In genomic region chr1:23790696-23791433, GRCh38 we compare ENCODE assay signal across 1 cellular context.
A peak's percentile ranks its signal among the peaks of the same experiment; 100 is the strongest.
TF ChIP-seq lines count a peak whose summit lies in the region.

TSS of gene LYPLA2 (plus strand) at chr1:23791145. CDS start at chr1:23792683, 1,538 bp downstream.

TF ChIP-seq in K562, 482 proteins besides CTCF, POLR2A, EP300 and RAD21 (continued from another document and continues in another):
- TF ChIP-seq, protein P1, sequence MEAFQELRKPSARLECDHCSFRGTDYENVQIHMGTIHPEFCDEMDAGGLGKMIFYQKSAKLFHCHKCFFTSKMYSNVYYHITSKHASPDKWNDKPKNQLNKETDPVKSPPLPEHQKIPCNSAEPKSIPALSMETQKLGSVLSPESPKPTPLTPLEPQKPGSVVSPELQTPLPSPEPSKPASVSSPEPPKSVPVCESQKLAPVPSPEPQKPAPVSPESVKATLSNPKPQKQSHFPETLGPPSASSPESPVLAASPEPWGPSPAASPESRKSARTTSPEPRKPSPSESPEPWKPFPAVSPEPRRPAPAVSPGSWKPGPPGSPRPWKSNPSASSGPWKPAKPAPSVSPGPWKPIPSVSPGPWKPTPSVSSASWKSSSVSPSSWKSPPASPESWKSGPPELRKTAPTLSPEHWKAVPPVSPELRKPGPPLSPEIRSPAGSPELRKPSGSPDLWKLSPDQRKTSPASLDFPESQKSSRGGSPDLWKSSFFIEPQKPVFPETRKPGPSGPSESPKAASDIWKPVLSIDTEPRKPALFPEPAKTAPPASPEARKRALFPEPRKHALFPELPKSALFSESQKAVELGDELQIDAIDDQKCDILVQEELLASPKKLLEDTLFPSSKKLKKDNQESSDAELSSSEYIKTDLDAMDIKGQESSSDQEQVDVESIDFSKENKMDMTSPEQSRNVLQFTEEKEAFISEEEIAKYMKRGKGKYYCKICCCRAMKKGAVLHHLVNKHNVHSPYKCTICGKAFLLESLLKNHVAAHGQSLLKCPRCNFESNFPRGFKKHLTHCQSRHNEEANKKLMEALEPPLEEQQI (IDR thresholded peaks at IDR 0.05): no peak
- no peak for TF ChIP-seq ZBTB9 (CRISPR knock-in tag; IDR thresholded peaks at IDR 0.05)
- TF ChIP-seq MED1 (CRISPR knock-in tag; IDR thresholded peaks at IDR 0.05; ENCODE audit: borderline replicate concordance): no peak
- peak; percentile 35; the same call in 1 of the 2 replicates for TF ChIP-seq JUND (IDR thresholded peaks at IDR 0.05; ENCODE audit: borderline replicate concordance, low read depth, low read length)
- TF ChIP-seq JUND (tag; IDR thresholded peaks at IDR 0.05; ENCODE audit: borderline replicate concordance, low read depth, low read length): no peak; the same call in 2 of the 3 replicates
- TF ChIP-seq, protein P2, sequence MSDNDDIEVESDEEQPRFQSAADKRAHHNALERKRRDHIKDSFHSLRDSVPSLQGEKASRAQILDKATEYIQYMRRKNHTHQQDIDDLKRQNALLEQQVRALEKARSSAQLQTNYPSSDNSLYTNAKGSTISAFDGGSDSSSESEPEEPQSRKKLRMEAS (CRISPR knock-in tag; IDR thresholded peaks at IDR 0.05): peak; percentile 66
- 0 out of 2 replicates have a peak, but pooled peaks have one; percentile 43 for TF ChIP-seq BCOR (IDR thresholded peaks at IDR 0.05)
- no peak for TF ChIP-seq MEF2D (tag; conservative IDR thresholded peaks at IDR 0.05; ENCODE audit: low read depth)
- no peak for TF ChIP-seq KLF13 (tag; IDR thresholded peaks at IDR 0.05; ENCODE audit: borderline replicate concordance, low read depth)
- no peak for TF ChIP-seq ZNF23 (CRISPR knock-in tag; IDR thresholded peaks at IDR 0.05)
- TF ChIP-seq SAP30 (IDR thresholded peaks at IDR 0.05; ENCODE audit: borderline replicate concordance, insufficient read depth, low read depth, low read length, poor library complexity, severe bottlenecking): peak; percentile 98
- TF ChIP-seq CBX1 (IDR thresholded peaks at IDR 0.05; ENCODE audit: low read depth): no peak; the same call in 1 of the 2 replicates
- no peak for TF ChIP-seq ZNF165 (CRISPR knock-in tag; IDR thresholded peaks at IDR 0.05; ENCODE audit: borderline replicate concordance)
- TF ChIP-seq ZKSCAN3 (CRISPR knock-in tag; IDR thresholded peaks at IDR 0.05): no peak
- TF ChIP-seq RBM15 (IDR thresholded peaks at IDR 0.05; ENCODE audit: insufficient read depth, low read length): no peak
- TF ChIP-seq CEBPB (tag; IDR thresholded peaks at IDR 0.05): no peak
- peak; percentile 82 to 85 for TF ChIP-seq NRF1 (conservative IDR thresholded peaks at IDR 0.05 in 1 of 2, IDR thresholded peaks at IDR 0.05 in 1 of 2)
- TF ChIP-seq HNRNPLL (IDR thresholded peaks at IDR 0.05; ENCODE audit: low read depth, low read length, poor library complexity, severe bottlenecking): no peak
- peak; percentile 86 for TF ChIP-seq RBM22 (IDR thresholded peaks at IDR 0.05; ENCODE audit: low read depth, low read length, poor library complexity, severe bottlenecking)
- no peak for TF ChIP-seq ZNF583 (CRISPR knock-in tag; IDR thresholded peaks at IDR 0.05)
- TF ChIP-seq SMAD2 (IDR thresholded peaks at IDR 0.05; ENCODE audit: low read depth, low read length): no peak
- TF ChIP-seq ZNF57 (CRISPR knock-in tag; IDR thresholded peaks at IDR 0.05): no peak
- TF ChIP-seq, protein P3, sequence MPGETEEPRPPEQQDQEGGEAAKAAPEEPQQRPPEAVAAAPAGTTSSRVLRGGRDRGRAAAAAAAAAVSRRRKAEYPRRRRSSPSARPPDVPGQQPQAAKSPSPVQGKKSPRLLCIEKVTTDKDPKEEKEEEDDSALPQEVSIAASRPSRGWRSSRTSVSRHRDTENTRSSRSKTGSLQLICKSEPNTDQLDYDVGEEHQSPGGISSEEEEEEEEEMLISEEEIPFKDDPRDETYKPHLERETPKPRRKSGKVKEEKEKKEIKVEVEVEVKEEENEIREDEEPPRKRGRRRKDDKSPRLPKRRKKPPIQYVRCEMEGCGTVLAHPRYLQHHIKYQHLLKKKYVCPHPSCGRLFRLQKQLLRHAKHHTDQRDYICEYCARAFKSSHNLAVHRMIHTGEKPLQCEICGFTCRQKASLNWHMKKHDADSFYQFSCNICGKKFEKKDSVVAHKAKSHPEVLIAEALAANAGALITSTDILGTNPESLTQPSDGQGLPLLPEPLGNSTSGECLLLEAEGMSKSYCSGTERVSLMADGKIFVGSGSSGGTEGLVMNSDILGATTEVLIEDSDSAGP (CRISPR knock-in tag; IDR thresholded peaks at IDR 0.05): no peak
- TF ChIP-seq YY1 (IDR thresholded peaks at IDR 0.05; ENCODE audit: borderline replicate concordance in 1 of 3, control insufficient read depth in 1 of 3, extremely low read depth in 1 of 3, insufficient read depth in 3 of 3, insufficient read length in 1 of 3, insufficient replicate concordance in 2 of 3, low read depth in 1 of 3, low read length in 2 of 3): peak; percentile 80 to 99 (median 98)
- no peak for TF ChIP-seq MIER1 (IDR thresholded peaks at IDR 0.05; ENCODE audit: low read depth)
- TF ChIP-seq NFYB (IDR thresholded peaks at IDR 0.05; ENCODE audit: extremely low read depth, insufficient read length): no peak
- no peak for TF ChIP-seq POU5F1 (IDR thresholded peaks at IDR 0.05; ENCODE audit: borderline replicate concordance, low read depth, low read length, partially characterized antibody)
- TF ChIP-seq RBBP5 (IDR thresholded peaks at IDR 0.05; ENCODE audit: borderline replicate concordance, insufficient read depth, low read length, poor library complexity, severe bottlenecking): peak; percentile 75
- TF ChIP-seq FOXO4 (CRISPR knock-in tag; IDR thresholded peaks at IDR 0.05): no peak; the same call in 1 of the 2 replicates
- peak; percentile 23; the same call in 1 of the 2 replicates for TF ChIP-seq TGIF2 (CRISPR knock-in tag; IDR thresholded peaks at IDR 0.05)
- no peak for TF ChIP-seq ARNT (IDR thresholded peaks at IDR 0.05)
- TF ChIP-seq ILF3 (IDR thresholded peaks at IDR 0.05; ENCODE audit: borderline replicate concordance): peak; percentile 24; the same call in 1 of the 2 replicates
- TF ChIP-seq NEUROD1 (IDR thresholded peaks at IDR 0.05; ENCODE audit: borderline replicate concordance, low read depth, low read length, partially characterized antibody): peak; percentile 26
- TF ChIP-seq PPARD (CRISPR knock-in tag; IDR thresholded peaks at IDR 0.05): no peak
- TF ChIP-seq BCL6 (CRISPR knock-in tag; IDR thresholded peaks at IDR 0.05): no peak
- TF ChIP-seq, protein P4, sequence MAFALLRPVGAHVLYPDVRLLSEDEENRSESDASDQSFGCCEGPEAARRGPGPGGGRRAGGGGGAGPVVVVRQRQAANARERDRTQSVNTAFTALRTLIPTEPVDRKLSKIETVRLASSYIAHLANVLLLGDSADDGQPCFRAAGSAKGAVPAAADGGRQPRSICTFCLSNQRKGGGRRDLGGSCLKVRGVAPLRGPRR (CRISPR knock-in tag; IDR thresholded peaks at IDR 0.05): no peak
- peak; percentile 95 for TF ChIP-seq EGR1 (conservative IDR thresholded peaks at IDR 0.05)
- no peak for TF ChIP-seq FOXJ3 (CRISPR knock-in tag; IDR thresholded peaks at IDR 0.05)
- peak; percentile 31; the same call in 1 of the 2 replicates for TF ChIP-seq TEAD4 (IDR thresholded peaks at IDR 0.05; ENCODE audit: low read length)
- TF ChIP-seq TEAD4 (CRISPR knock-in tag; IDR thresholded peaks at IDR 0.05; ENCODE audit: borderline replicate concordance): no peak
- no peak for TF ChIP-seq SLC30A9 (CRISPR knock-in tag; IDR thresholded peaks at IDR 0.05)
- 0 out of 2 replicates have a peak, but pooled peaks have one; percentile 19 for TF ChIP-seq KAT7 (CRISPR knock-in tag; IDR thresholded peaks at IDR 0.05; ENCODE audit: borderline replicate concordance)
- no peak; the same call in 1 of the 2 replicates for TF ChIP-seq ARID1B (IDR thresholded peaks at IDR 0.05)
- TF ChIP-seq FOXA3 (CRISPR knock-in tag; conservative IDR thresholded peaks at IDR 0.05 in 1 of 2, IDR thresholded peaks at IDR 0.05 in 1 of 2): no peak
- peak; percentile 36; the same call in 1 of the 2 replicates for TF ChIP-seq CREB3L1 (IDR thresholded peaks at IDR 0.05; ENCODE audit: borderline replicate concordance, low read depth)
- peak; percentile 99 for TF ChIP-seq GABPA (tag; conservative IDR thresholded peaks at IDR 0.05; ENCODE audit: low read depth)
- no peak for TF ChIP-seq PHB (CRISPR knock-in tag; IDR thresholded peaks at IDR 0.05)
- no peak for TF ChIP-seq SNRNP70 (optimal IDR thresholded peaks at IDR 0.05; ENCODE audit: low read depth, low read length)
- TF ChIP-seq PHF20 (IDR thresholded peaks at IDR 0.05; ENCODE audit: partially characterized antibody): peak; percentile 93
- 0 out of 2 replicates have a peak, but pooled peaks have one; percentile 66 for TF ChIP-seq ZKSCAN1 (IDR thresholded peaks at IDR 0.05; ENCODE audit: low read depth, low read length)
- peak; percentile 73 for TF ChIP-seq NFIC (IDR thresholded peaks at IDR 0.05)
- no peak for TF ChIP-seq TFE3 (CRISPR knock-in tag; IDR thresholded peaks at IDR 0.05)
- no peak for TF ChIP-seq GABPB2 (CRISPR knock-in tag; conservative IDR thresholded peaks at IDR 0.05)
- TF ChIP-seq KLF6 (CRISPR knock-in tag; IDR thresholded peaks at IDR 0.05; ENCODE audit: borderline replicate concordance): peak; percentile 39; the same call in 1 of the 2 replicates
- no peak for TF ChIP-seq KLF16 (IDR thresholded peaks at IDR 0.05)
- peak in 1 of 2 experiments; percentile 92; a peak in 1 of 4 replicates for TF ChIP-seq KDM4B (IDR thresholded peaks at IDR 0.05; ENCODE audit: borderline replicate concordance in 2 of 2, low read depth in 1 of 2)
- TF ChIP-seq SRF (CRISPR knock-in tag; IDR thresholded peaks at IDR 0.05): no peak
- TF ChIP-seq MAFF (IDR thresholded peaks at IDR 0.05; ENCODE audit: low read length): no peak
- TF ChIP-seq MCM2 (IDR thresholded peaks at IDR 0.05; ENCODE audit: low read depth): no peak
- TF ChIP-seq CBX2 (IDR thresholded peaks at IDR 0.05; ENCODE audit: insufficient read depth, low read length, poor library complexity, severe bottlenecking): no peak
- TF ChIP-seq XRCC4 (IDR thresholded peaks at IDR 0.05; ENCODE audit: extremely low read depth, insufficient read depth, insufficient read length): no peak
- TF ChIP-seq, protein P5, sequence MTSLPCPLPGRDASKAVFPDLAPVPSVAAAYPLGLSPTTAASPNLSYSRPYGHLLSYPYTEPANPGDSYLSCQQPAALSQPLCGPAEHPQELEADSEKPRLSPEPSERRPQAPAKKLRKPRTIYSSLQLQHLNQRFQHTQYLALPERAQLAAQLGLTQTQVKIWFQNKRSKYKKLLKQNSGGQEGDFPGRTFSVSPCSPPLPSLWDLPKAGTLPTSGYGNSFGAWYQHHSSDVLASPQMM (CRISPR knock-in tag; IDR thresholded peaks at IDR 0.05): no peak
- peak; percentile 88 for TF ChIP-seq RBFOX2 (IDR thresholded peaks at IDR 0.05; ENCODE audit: low read depth, low read length)
